In genomic region chr22:28884754-28885375, GRCh38 we compare ENCODE assay signal across 8 cellular contexts. TPM values are rescaled to one million over a fixed set of nuclear protein-coding genes. Genes with fewer than 3 reads are reported as not detected.
DNase-seq lines count a peak whose midpoint lies in the region; ATAC-seq and TF ChIP-seq lines count a peak whose summit lies in the region.

No MANE protein-coding gene starts in this region.

- ATAC-seq in GM23338 = peak; percentile 10
- ATAC-seq in psoas muscle = no peak
- ATAC-seq in HG03135 (IDR thresholded peaks at IDR 0.05; ENCODE audit: unreplicated experiment) = no peak

- H3F3A ChIP-seq in GM23338 (replicated peaks; ENCODE audit: low read depth) = peaks cover 7% of the 10 kb centered on the region; the same call in 1 of the 2 replicates

- H3K4me3 ChIP-seq in GM23338 (peak overlapping the region; percentile 92), SJCRH30 (peak overlapping the region; percentile 71), fibroblast of mammary gland (ENCODE audit: control insufficient read depth, low read depth, low read length) (peak overlapping the region; percentile 68), psoas muscle (peak overlapping the region; percentile 76)

- DNase-seq in GM23338 (ENCODE audit: low spot score) (peak; percentile 17), SJCRH30 (peak in 1 of 2 experiments; percentile 7), fibroblast of mammary gland (ENCODE audit: low read depth) (no peak), psoas muscle (no peak), HEK293T (ENCODE audit: extremely low spot score) (no peak), NK-92 (lab: John Stamatoyannopoulos, UW; ENCODE audit: unreplicated experiment) (no peak), G401 (ENCODE audit: low spot score) (no peak)

- peaks cover 54% of the 10 kb centered on the region for H4K20me1 ChIP-seq in GM23338 (replicated peaks; ENCODE audit: insufficient read depth)

- H3K9me3 ChIP-seq in SJCRH30 (replicated peaks) = no peaks in the 10 kb centered on the region
- H3K9me3 ChIP-seq in psoas muscle = no peaks in the 10 kb centered on the region

- CTCF ChIA-PET in HEK293T (lab: Yijun Ruan, JAX) = interaction anchor here (2.5 kb wide), 1 partner anchor 155 kb away, joined by 18 read pairs; no protein-coding TSS in a partner anchor

- POLR2A ChIA-PET in HEK293T (lab: Yijun Ruan, JAX) = interaction anchor here (0.6 to 1.6 kb wide), 3 partner anchors 19 to 109 kb away, joined by 3 to 6 read pairs (median 4); no protein-coding TSS in a partner anchor

- peaks cover 57% of the 10 kb centered on the region for H3K79me2 ChIP-seq in GM23338 (replicated peaks; ENCODE audit: insufficient read depth)

- peaks cover 43% of the 10 kb centered on the region for H3K4me1 ChIP-seq in GM23338 (ENCODE audit: insufficient read depth)
- H3K4me1 ChIP-seq in SJCRH30 = peaks cover 8% of the 10 kb centered on the region; the same call in 1 of the 2 replicates
- H3K4me1 ChIP-seq in psoas muscle = peaks cover 34% of the 10 kb centered on the region

- H3K27ac ChIP-seq in GM23338 (ENCODE audit: low read depth) = no peak overlapping the region
- no peak overlapping the region for H3K27ac ChIP-seq in SJCRH30
- H3K27ac ChIP-seq in psoas muscle = no peak overlapping the region

- H3K27ac Mint-ChIP-seq in GM23338 = no peak overlapping the region

- no peaks in the 10 kb centered on the region for H3K9me2 ChIP-seq in GM23338 (ENCODE audit: insufficient read depth)

- H3K27me3 Mint-ChIP-seq in GM23338 (ENCODE audit: insufficient read depth, low read depth, poor library complexity) = peaks cover 17% of the 10 kb centered on the region

- H2AFZ ChIP-seq in GM23338 = no peak overlapping the region

- peak overlapping the region; percentile 78 for H3K4me3 Mint-ChIP-seq in GM23338

- H3K4me2 ChIP-seq in GM23338 = peak overlapping the region; percentile 89

- WGBS in psoas muscle, 3 donors = 45 to 67% (median 48%) methylated on average over 19 of the region's 19 CpGs

- no peak for TF ChIP-seq CTCF in GM23338 (conservative IDR thresholded peaks at IDR 0.05; ENCODE audit: low read depth in 2 of 2)
- TF ChIP-seq CTCF in fibroblast of mammary gland (conservative IDR thresholded peaks at IDR 0.05; ENCODE audit: control insufficient read depth, insufficient read depth, low read depth, low read length) = no peak
- no peak for TF ChIP-seq CTCF in psoas muscle (IDR thresholded peaks at IDR 0.05)

- H3K36me3 ChIP-seq in GM23338 (ENCODE audit: insufficient read depth) = no peaks in the 10 kb centered on the region
- no peaks in the 10 kb centered on the region; the same call in 1 of the 2 replicates for H3K36me3 ChIP-seq in SJCRH30
- H3K36me3 ChIP-seq in psoas muscle (ENCODE audit: insufficient read depth in 1 of 2, low read depth in 1 of 2) = no peaks in the 10 kb centered on the region

- intact Hi-C loops in psoas muscle (cut with DNase I) = loop anchor here (1.0 to 10.0 kb wide), 3 partner anchors 33 to 150 kb away; no protein-coding TSS in a partner anchor

- no peaks in the 10 kb centered on the region for H3K27me3 ChIP-seq in GM23338 (ENCODE audit: insufficient read depth)
- no peaks in the 10 kb centered on the region for H3K27me3 ChIP-seq in SJCRH30
- H3K27me3 ChIP-seq in psoas muscle (ENCODE audit: insufficient read depth in 3 of 3, low read length in 2 of 3) = no peaks in the 10 kb centered on the region

- peaks cover 52% of the 10 kb centered on the region for H3K4me1 Mint-ChIP-seq in GM23338

- no peaks in the 10 kb centered on the region; the same call in 2 of the 3 replicates for H3K9me3 Mint-ChIP-seq in GM23338

- no peaks in the 10 kb centered on the region; the same call in 1 of the 3 replicates for H3K36me3 Mint-ChIP-seq in GM23338 (ENCODE audit: low read depth)

- in situ Hi-C loops in G401 (cut with HindIII; ENCODE audit: low sequenced_read_pairs) = no loop called here

TF ChIP-seq in GM23338, 12 proteins besides CTCF, POLR2A, EP300 and RAD21:
- TF ChIP-seq ETS1 (IDR thresholded peaks at IDR 0.05) (no peak), EZH2 (IDR thresholded peaks at IDR 0.05; ENCODE audit: low read depth, unreplicated experiment) (no peak), ZNF331 (CRISPR knock-in tag; IDR thresholded peaks at IDR 0.05; ENCODE audit: low read depth) (no peak), REST (IDR thresholded peaks at IDR 0.05; ENCODE audit: unreplicated experiment) (no peak), POLR2AphosphoS5 (IDR thresholded peaks at IDR 0.05; ENCODE audit: low read depth) (no peak)

TF ChIP-seq in HEK293T, 16 proteins besides CTCF, POLR2A, EP300 and RAD21:
- no peak for TF ChIP-seq PKNOX1 (IDR thresholded peaks at IDR 0.05)

RNA-seq across cellular contexts. Expression of gene ZNRF3, which starts 1.5 kb away (rescaled TPM):
- 28.9 and 32.2 TPM in 2 replicates for total RNA-seq in GM23338 (2014; rRNA removed; shearing (Covaris generic))
- 11.1 and 12.3 TPM in 2 replicates for polyA plus RNA-seq in GM23338 (2016; fragmentation: Nextera tagmentation; extraction: Ambion mirVana)
- 9.1 and 9.7 TPM in 2 replicates for total RNA-seq in SJCRH30 (2014; rRNA removed; shearing (Covaris generic))
- total RNA-seq in psoas muscle = 1 to 10 TPM; 4.9 to 8.5 (median 7.4) TPM
- polyA plus RNA-seq in psoas muscle = 1 to 10 TPM; 2.2 to 4.8 (median 2.4) TPM
- 11.9 and 13.8 TPM in 2 replicates for total RNA-seq in G401 (2014; rRNA removed; shearing (Covaris generic))
